Comparison of ENCODE assay signal across 12 cellular contexts in genomic region chr3:194328080-194328571, GRCh38. TPM values are rescaled to one million over a fixed set of nuclear protein-coding genes. Genes with fewer than 3 reads are reported as not detected.
DNase-seq lines count a peak whose midpoint lies in the region; ATAC-seq and TF ChIP-seq lines count a peak whose summit lies in the region.
"Had no signal": no experiment of that assay in that cellular context is flagged by ENCODE, and none has a peak within 500 bp of the region (broad histone marks: within the 10 kb centered on the region; RNA-seq: fewer than 3 reads in every experiment).

No MANE protein-coding gene starts in this region.

- H3K4me3 ChIP-seq in cardiac muscle cell (no peak overlapping the region), fibroblast of mammary gland (ENCODE audit: control insufficient read depth, low read depth, low read length) (no peak overlapping the region)
- H3K4me3 ChIP-seq: ascending aorta, heart right ventricle had no signal

- intact Hi-C loops in Right ventricle myocardium superior (cut with DNase I) = no loop called here

- H3K9me3 Mint-ChIP-seq in stimulated activated naive CD8-positive, alpha-beta T cell treated with anti-CD3 and anti-CD28 coated beads, Interleukin-15, amount 100 ng/mL, for 72 hours = no peaks in the 10 kb centered on the region

- peaks cover 4% of the 10 kb centered on the region for H3K27me3 ChIP-seq in cardiac muscle cell
- H3K27me3 ChIP-seq: ascending aorta had no signal

- H3K36me3 ChIP-seq in cardiac muscle cell = no peaks in the 10 kb centered on the region
- H3K36me3 ChIP-seq: ascending aorta, heart right ventricle had no signal

- H3K27ac ChIP-seq in cardiac muscle cell = peak overlapping the region; percentile 6
- H3K27ac ChIP-seq: ascending aorta, heart right ventricle had no signal

- H3K27ac Mint-ChIP-seq in T-helper 17 cell = no peak overlapping the region
- H3K27ac Mint-ChIP-seq in stimulated activated naive CD8-positive, alpha-beta T cell treated with anti-CD3 and anti-CD28 coated beads, Interleukin-15, amount 100 ng/mL, for 72 hours = no peak overlapping the region

- peaks cover 31% of the 10 kb centered on the region for H3K27me3 Mint-ChIP-seq in T-helper 17 cell
- H3K27me3 Mint-ChIP-seq in stimulated activated naive CD8-positive, alpha-beta T cell treated with anti-CD3 and anti-CD28 coated beads, Interleukin-15, amount 100 ng/mL, for 72 hours = peaks cover 31% of the 10 kb centered on the region

- DNase-seq in cardiac muscle cell (ENCODE audit: low read depth in 1 of 2, low spot score in 1 of 2) (peak in 1 of 2 donors; percentile 54), Right ventricle myocardium superior (no peak), T-helper 17 cell (peak in 1 of 3 donors; percentile 21), fibroblast of mammary gland (ENCODE audit: low read depth) (peak; percentile 76), NCI-H2081 treated with DMSO at 0.1 percent for 48 hours (lab: John Stamatoyannopoulos, UW) (no peak), islet precursor cell (no peak), H4 (ENCODE audit: low spot score) (no peak)
- DNase-seq in stimulated activated naive CD8-positive, alpha-beta T cell treated with anti-CD3 and anti-CD28 coated beads, Interleukin-15, amount 100 ng/mL, for 72 hours = peak in 1 of 2 donors; percentile 35
- DNase-seq: heart right ventricle, NCI-H526 treated with DMSO at 0.1 percent for 48 hours had no signal

- no peak for ATAC-seq in Right ventricle myocardium superior (ENCODE audit: poor library complexity)
- ATAC-seq in T-helper 17 cell = peak; percentile 18
- ATAC-seq in stimulated activated naive CD8-positive, alpha-beta T cell treated with anti-CD3 and anti-CD28 coated beads, Interleukin-15, amount 100 ng/mL, for 72 hours = peak; percentile 46
- ATAC-seq: heart right ventricle had no signal

- no peak overlapping the region for H3K4me3 Mint-ChIP-seq in T-helper 17 cell
- H3K4me3 Mint-ChIP-seq in stimulated activated naive CD8-positive, alpha-beta T cell treated with anti-CD3 and anti-CD28 coated beads, Interleukin-15, amount 100 ng/mL, for 72 hours = no peak overlapping the region

- H3K4me1 Mint-ChIP-seq in T-helper 17 cell = no peaks in the 10 kb centered on the region
- peaks cover 2% of the 10 kb centered on the region for H3K4me1 Mint-ChIP-seq in stimulated activated naive CD8-positive, alpha-beta T cell treated with anti-CD3 and anti-CD28 coated beads, Interleukin-15, amount 100 ng/mL, for 72 hours

- no peaks in the 10 kb centered on the region for H3K9me3 ChIP-seq in cardiac muscle cell (ENCODE audit: low read depth)
- H3K9me3 ChIP-seq in T-helper 17 cell (ENCODE audit: control insufficient read depth, low read length, poor library complexity, severe bottlenecking) = no peaks in the 10 kb centered on the region
- H3K9me3 ChIP-seq: ascending aorta, heart right ventricle had no signal

- no peaks in the 10 kb centered on the region for H3K36me3 Mint-ChIP-seq in T-helper 17 cell (ENCODE audit: low read depth)

- TF ChIP-seq CTCF in cardiac muscle cell (IDR thresholded peaks at IDR 0.05; ENCODE audit: low read depth, low read length) (no peak), fibroblast of mammary gland (conservative IDR thresholded peaks at IDR 0.05; ENCODE audit: control insufficient read depth, insufficient read depth, low read depth, low read length) (no peak)

- H3K4me1 ChIP-seq in cardiac muscle cell (ENCODE audit: low read depth) = peaks cover 17% of the 10 kb centered on the region

RNA-seq across cellular contexts. Expression of gene CPN2, which starts 23.0 kb away (rescaled TPM):
- total RNA-seq in cardiac muscle cell = 0.36 and 0.56 TPM in 2 replicates
- polyA plus RNA-seq in cardiac muscle cell = 0.88 and 1.3 TPM in 2 replicates
- 2.4 TPM for total RNA-seq in Right ventricle myocardium superior
- not detected for total RNA-seq in T-helper 17 cell
- not detected in 2 replicates for total RNA-seq in H4 (2014; rRNA removed; shearing (Covaris generic))
- total RNA-seq: ascending aorta had no signal
- polyA plus RNA-seq: BJ had no signal

RNA-seq across cellular contexts. Expression of gene LRRC15, which starts 41.4 kb away (rescaled TPM):
- 0.06 TPM in 1 of 2 replicates, not detected in the other for total RNA-seq in cardiac muscle cell
- polyA plus RNA-seq in cardiac muscle cell = 0.02 TPM in 1 of 2 replicates, not detected in the other
- 0.16 TPM for total RNA-seq in Right ventricle myocardium superior
- not detected for total RNA-seq in T-helper 17 cell
- total RNA-seq in H4 (2014; rRNA removed; shearing (Covaris generic)) = 5.8 and 6.0 TPM in 2 replicates
- total RNA-seq: ascending aorta had no signal
